8 cellular contexts compared by ENCODE assay signal in the genomic region with DNA sequence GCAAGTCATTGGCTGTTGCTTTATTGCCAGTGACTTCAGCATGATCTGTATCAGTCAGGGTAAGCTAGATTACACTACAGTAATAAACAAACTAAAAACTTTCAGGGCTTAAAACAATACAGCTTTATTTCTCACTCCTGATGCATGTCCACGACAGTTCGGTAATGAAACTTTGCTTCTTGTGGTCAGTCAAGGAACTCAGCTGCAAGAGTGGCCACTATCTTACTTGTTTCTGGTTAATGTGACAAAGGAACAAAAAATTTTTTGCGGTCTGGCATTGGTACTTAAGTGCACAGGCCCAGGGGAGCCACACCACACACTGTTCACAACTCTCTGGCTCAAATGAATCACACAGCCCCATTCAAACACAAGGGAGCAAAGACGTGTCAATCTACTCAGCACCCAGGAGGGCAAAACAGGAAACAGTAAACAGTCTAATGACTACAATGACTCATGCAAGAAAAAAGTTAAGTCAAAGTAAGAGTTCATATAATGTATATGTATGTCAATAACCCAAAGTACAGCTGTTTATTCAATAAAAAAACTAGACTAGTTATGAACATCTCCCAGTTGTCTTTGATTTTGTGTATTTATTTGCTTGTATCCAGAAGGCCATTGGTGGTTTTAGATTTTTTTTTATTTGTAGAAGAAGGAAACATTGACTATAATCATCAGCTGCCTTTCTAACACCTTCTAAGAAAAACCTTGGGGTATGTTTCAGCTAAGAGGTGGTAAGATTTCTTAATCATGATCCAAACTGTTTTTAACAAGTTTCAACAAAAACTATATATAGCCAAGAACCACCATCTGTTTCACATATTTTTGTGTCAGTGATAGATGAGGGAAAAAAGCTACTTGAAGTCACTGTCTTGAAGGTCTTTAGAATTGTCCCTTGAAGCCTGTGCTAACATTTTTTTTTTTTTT.
A peak's percentile ranks its signal among the peaks of the same experiment; 100 is the strongest.
DNase-seq lines count a peak whose midpoint lies in the region; ATAC-seq and TF ChIP-seq lines count a peak whose summit lies in the region.

No MANE protein-coding gene starts in this region.

- no peaks in the 10 kb centered on the region for H3K27me3 ChIP-seq in lower lobe of right lung (ENCODE audit: low read depth)

- H3K4me1 Mint-ChIP-seq in HFFc6 (ENCODE audit: low read depth) = peaks cover 33% of the 10 kb centered on the region
- H3K4me1 Mint-ChIP-seq in activated naive CD8-positive, alpha-beta T cell (ENCODE audit: low read depth) = peaks cover 23% of the 10 kb centered on the region
- H3K4me1 Mint-ChIP-seq in stimulated activated naive CD8-positive, alpha-beta T cell treated with anti-CD3 and anti-CD28 coated beads, Interleukin-15, amount 100 ng/mL, for 72 hours = peaks cover 42% of the 10 kb centered on the region

- no peak for TF ChIP-seq POLR2A in GM18505 (IDR thresholded peaks at IDR 0.05; ENCODE audit: borderline replicate concordance, extremely low read depth, insufficient read depth, insufficient read length)

- intact Hi-C loops in lower lobe of right lung (cut with DNase I) = no loop called here

- H3K27me3 Mint-ChIP-seq in HFFc6 (ENCODE audit: insufficient read depth) = peaks cover 12% of the 10 kb centered on the region
- H3K27me3 Mint-ChIP-seq in activated naive CD8-positive, alpha-beta T cell = peaks cover 1% of the 10 kb centered on the region
- H3K27me3 Mint-ChIP-seq in stimulated activated naive CD8-positive, alpha-beta T cell treated with anti-CD3 and anti-CD28 coated beads, Interleukin-15, amount 100 ng/mL, for 72 hours = peaks cover 19% of the 10 kb centered on the region

- H3K4me3 ChIP-seq in lower lobe of right lung = no peak overlapping the region

- H3K36me3 ChIP-seq in lower lobe of right lung = no peaks in the 10 kb centered on the region

- ATAC-seq in GM18505 (IDR thresholded peaks at IDR 0.05; ENCODE audit: unreplicated experiment) = peak; percentile 100
- ATAC-seq in lower lobe of right lung = peak; percentile 70 to 84
- peak; percentile 99 for ATAC-seq in stimulated activated naive CD8-positive, alpha-beta T cell treated with anti-CD3 and anti-CD28 coated beads, Interleukin-15, amount 100 ng/mL, for 72 hours

- H3K4me1 ChIP-seq in lower lobe of right lung = no peaks in the 10 kb centered on the region

- no peaks in the 10 kb centered on the region for H3K9me3 Mint-ChIP-seq in HFFc6
- no peaks in the 10 kb centered on the region for H3K9me3 Mint-ChIP-seq in activated naive CD8-positive, alpha-beta T cell (ENCODE audit: low read depth)
- H3K9me3 Mint-ChIP-seq in stimulated activated naive CD8-positive, alpha-beta T cell treated with anti-CD3 and anti-CD28 coated beads, Interleukin-15, amount 100 ng/mL, for 72 hours = no peaks in the 10 kb centered on the region

- DNase-seq in HFFc6 = peak; percentile 90
- peak; percentile 63 for DNase-seq in NCI-H226
- no peak for DNase-seq in lower lobe of right lung
- DNase-seq in stimulated activated naive CD8-positive, alpha-beta T cell treated with anti-CD3 and anti-CD28 coated beads, Interleukin-15, amount 100 ng/mL, for 72 hours = peak; percentile 67 to 84
- no peak for DNase-seq in C1 segment of cervical spinal cord (lab: John Stamatoyannopoulos, UW)
- DNase-seq in iPS-NIHi7 (ENCODE audit: extremely low spot score) = no peak

- no peaks in the 10 kb centered on the region for H3K9me3 ChIP-seq in lower lobe of right lung

- TF ChIP-seq CTCF in HFFc6 (IDR thresholded peaks at IDR 0.05) = no peak
- TF ChIP-seq CTCF in lower lobe of right lung (IDR thresholded peaks at IDR 0.05) = no peak

- no peaks in the 10 kb centered on the region for H3K36me3 Mint-ChIP-seq in HFFc6 (ENCODE audit: low read depth)
- no peaks in the 10 kb centered on the region for H3K36me3 Mint-ChIP-seq in activated naive CD8-positive, alpha-beta T cell

- no peak overlapping the region for H3K27ac Mint-ChIP-seq in HFFc6
- H3K27ac Mint-ChIP-seq in activated naive CD8-positive, alpha-beta T cell = peak overlapping the region; percentile 90
- H3K27ac Mint-ChIP-seq in stimulated activated naive CD8-positive, alpha-beta T cell treated with anti-CD3 and anti-CD28 coated beads, Interleukin-15, amount 100 ng/mL, for 72 hours = peak overlapping the region; percentile 97

- no peak overlapping the region for H3K27ac ChIP-seq in lower lobe of right lung

- peak overlapping the region; percentile 5; the same call in 1 of the 2 replicates for H3K4me3 Mint-ChIP-seq in HFFc6
- peak overlapping the region; percentile 22 for H3K4me3 Mint-ChIP-seq in activated naive CD8-positive, alpha-beta T cell
- H3K4me3 Mint-ChIP-seq in stimulated activated naive CD8-positive, alpha-beta T cell treated with anti-CD3 and anti-CD28 coated beads, Interleukin-15, amount 100 ng/mL, for 72 hours = peak overlapping the region; percentile 43 to 73

Comparison
In these comparisons a context has a peak if more than half of its experiments do, and no peak if none do; other contexts are left out.
1. DNase-seq: peak in HFFc6 (single experiment), NCI-H226 (single experiment) and stimulated activated naive CD8-positive, alpha-beta T cell treated with anti-CD3 and anti-CD28 coated beads, Interleukin-15, amount 100 ng/mL, for 72 hours (2 of 2); none in lower lobe of right lung (single experiment), C1 segment of cervical spinal cord (0 of 14) and iPS-NIHi7 (single experiment).
2. H3K4me3 Mint-ChIP-seq: peak in every context shown above with its lines; median percentile 58 in stimulated activated naive CD8-positive, alpha-beta T cell treated with anti-CD3 and anti-CD28 coated beads, Interleukin-15, amount 100 ng/mL, for 72 hours; 22 in activated naive CD8-positive, alpha-beta T cell; 5 in HFFc6.
3. Peak in every context shown above with its lines, with median percentiles within 50 percentile points of each other: ATAC-seq.